ENCODE assay signal across 8 cellular contexts in genomic region chr17:61551255-61551742, GRCh38. TPM values are rescaled to one million over a fixed set of nuclear protein-coding genes. Genes with fewer than 3 reads are reported as not detected.
DNase-seq lines count a peak whose midpoint lies in the region; ATAC-seq and TF ChIP-seq lines count a peak whose summit lies in the region.

No MANE protein-coding gene starts in this region.

- intact Hi-C loops in testis (cut with DNase I; ENCODE audit: low total_unique reads) = no loop called here

- H3K4me1 ChIP-seq in DOHH2 (ENCODE audit: control insufficient read depth, low read length) (peaks cover 18% of the 10 kb centered on the region), gastroesophageal sphincter (no peaks in the 10 kb centered on the region), testis (no peaks in the 10 kb centered on the region)

- ATAC-seq in gastroesophageal sphincter (no peak), HG03025 (IDR thresholded peaks at IDR 0.05; ENCODE audit: low FRiP score, unreplicated experiment) (no peak), GM18861 (IDR thresholded peaks at IDR 0.05; ENCODE audit: unreplicated experiment) (no peak)

- no peaks in the 10 kb centered on the region for H3K9me3 ChIP-seq in DOHH2 (ENCODE audit: control insufficient read depth, insufficient read depth, low read length)
- H3K9me3 ChIP-seq in SU-DHL-6 (ENCODE audit: insufficient read depth, low read length) = no peaks in the 10 kb centered on the region
- no peaks in the 10 kb centered on the region for H3K9me3 ChIP-seq in gastroesophageal sphincter
- H3K9me3 ChIP-seq in testis = no peaks in the 10 kb centered on the region

- TF ChIP-seq CTCF in DOHH2 (IDR thresholded peaks at IDR 0.05; ENCODE audit: low read depth, low read length, poor library complexity, severe bottlenecking) (peak; percentile 70), SU-DHL-6 (IDR thresholded peaks at IDR 0.05; ENCODE audit: insufficient read depth, low read length, poor library complexity, severe bottlenecking) (peak; percentile 49), gastroesophageal sphincter (IDR thresholded peaks at IDR 0.05) (peak; percentile 43 to 70 (median 60)), testis (IDR thresholded peaks at IDR 0.05) (peak in 2 of 3 experiments; percentile 30 to 62)

- H4K20me1 ChIP-seq in DOHH2 (ENCODE audit: control insufficient read depth, insufficient read depth, low read depth, low read length) (no peaks in the 10 kb centered on the region), SU-DHL-6 (ENCODE audit: low read depth, low read length) (no peaks in the 10 kb centered on the region)

- H3K27me3 ChIP-seq in DOHH2 (ENCODE audit: control insufficient read depth, low read length) = peaks cover 7% of the 10 kb centered on the region
- H3K27me3 ChIP-seq in SU-DHL-6 (ENCODE audit: low read length) = 0 out of 2 replicates have a peak, but pooled peaks cover 6% of the 10 kb centered on the region
- H3K27me3 ChIP-seq in gastroesophageal sphincter = no peaks in the 10 kb centered on the region
- H3K27me3 ChIP-seq in testis = no peaks in the 10 kb centered on the region

- no peak overlapping the region for H3K4me3 ChIP-seq in DOHH2 (ENCODE audit: low read length)
- no peak overlapping the region for H3K4me3 ChIP-seq in Jurkat, Clone E6-1 (ENCODE audit: low read length)
- H3K4me3 ChIP-seq in SU-DHL-6 (ENCODE audit: insufficient read depth, low read length, poor library complexity, severe bottlenecking) = no peak overlapping the region
- no peak overlapping the region for H3K4me3 ChIP-seq in gastroesophageal sphincter
- no peak overlapping the region for H3K4me3 ChIP-seq in testis

- H3K79me2 ChIP-seq in DOHH2 (ENCODE audit: control insufficient read depth, low read length) = no peaks in the 10 kb centered on the region
- H3K79me2 ChIP-seq in SU-DHL-6 (ENCODE audit: insufficient read depth, low read length) = no peaks in the 10 kb centered on the region

- TF ChIP-seq EP300 in gastroesophageal sphincter (IDR thresholded peaks at IDR 0.05) = no peak

- no peak overlapping the region for H2AFZ ChIP-seq in SU-DHL-6 (ENCODE audit: low read depth, low read length, severe bottlenecking)

- TF ChIP-seq POLR2A in gastroesophageal sphincter (IDR thresholded peaks at IDR 0.05) (no peak), testis (IDR thresholded peaks at IDR 0.05) (no peak)

- H3F3A ChIP-seq in DOHH2 (ENCODE audit: control insufficient read depth, insufficient read depth) (no peaks in the 10 kb centered on the region), SU-DHL-6 (ENCODE audit: insufficient read depth) (no peaks in the 10 kb centered on the region)

- H3K9ac ChIP-seq in SU-DHL-6 (ENCODE audit: low read length) = no peak overlapping the region

- WGBS in gastroesophageal sphincter (ENCODE audit: low coverage in 1 of 2), 2 donors = 4 to 7% methylated on average over 6 of the region's 6 CpGs
- 29 to 38% methylated on average over 6 of the region's 6 CpGs for WGBS in testis, 2 donors

- no peaks in the 10 kb centered on the region for H3K9me2 ChIP-seq in DOHH2 (replicated peaks; ENCODE audit: control insufficient read depth, low read length)
- H3K9me2 ChIP-seq in SU-DHL-6 (replicated peaks; ENCODE audit: insufficient read depth, low read length) = no peaks in the 10 kb centered on the region

- H3K36me3 ChIP-seq in DOHH2 (ENCODE audit: control insufficient read depth, low read length) (no peaks in the 10 kb centered on the region), SU-DHL-6 (ENCODE audit: low read length) (no peaks in the 10 kb centered on the region), gastroesophageal sphincter (no peaks in the 10 kb centered on the region), testis (ENCODE audit: low read depth, missing control alignments) (no peaks in the 10 kb centered on the region)

- H3K4me2 ChIP-seq in DOHH2 (ENCODE audit: low read length) = no peak overlapping the region
- H3K4me2 ChIP-seq in SU-DHL-6 (ENCODE audit: low read depth, low read length, poor library complexity, severe bottlenecking) = no peak overlapping the region

- H3K27ac ChIP-seq in DOHH2 (ENCODE audit: low read depth, low read length) (no peak overlapping the region), SU-DHL-6 (ENCODE audit: low read depth, low read length) (no peak overlapping the region), gastroesophageal sphincter (no peak overlapping the region), testis (no peak overlapping the region)

- DNase-seq in Jurkat, Clone E6-1 (ENCODE audit: low read depth, low spot score) = peak; percentile 40
- no peak for DNase-seq in testis
- no peak for DNase-seq in activated effector memory CD4-positive, alpha-beta T cell treated with Interleukin-2 at 50 U/mL for 16 hours

RNA-seq across cellular contexts. Expression of gene NACA2, which starts 39.7 kb away (rescaled TPM):
- polyA plus RNA-seq in Jurkat, Clone E6-1 (2012; ENCODE audit: insufficient read depth, insufficient read length) = 8.3 TPM
- not detected for total RNA-seq in gastroesophageal sphincter
- 10 to 100 TPM; 13.9 to 31.1 TPM for total RNA-seq in testis
- 129 TPM for polyA plus RNA-seq in testis (ENCODE audit: insufficient read depth, low read depth, low replicate concordance)

Comparison
In these comparisons a context has a peak if more than half of its experiments do, and no peak if none do; other contexts are left out.
1. RNA of gene NACA2, which starts 39.7 kb away (total RNA-seq): 13.9 to 31.1 TPM in testis; not detected in gastroesophageal sphincter; every median in the first group is over 10 times any median in the second.
2. Peak in every context shown above with its lines, with median percentiles within 50 percentile points of each other: CTCF ChIP-seq.